27 cellular contexts compared by ENCODE assay signal in the genomic region with DNA sequence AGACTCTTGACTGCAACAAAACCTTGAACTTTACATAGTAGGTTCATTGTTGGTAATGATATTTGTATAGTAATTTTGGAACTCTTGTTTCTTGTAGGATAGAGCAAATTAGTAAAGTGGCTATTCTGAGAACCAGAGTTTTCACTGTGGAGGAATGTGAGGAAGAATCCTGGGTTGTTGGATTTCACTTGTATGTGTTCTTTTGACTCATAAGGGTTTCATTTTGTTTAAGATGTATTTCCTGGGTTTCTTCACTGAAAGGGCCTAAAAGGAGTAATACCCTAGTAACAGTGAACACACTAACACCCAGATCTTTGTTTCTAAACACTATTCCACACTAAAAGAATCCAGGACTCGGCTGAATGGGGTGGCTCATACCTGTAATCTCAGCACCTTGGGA.
"Had no signal": no experiment of that assay in that cellular context is flagged by ENCODE, and none has a peak within 500 bp of the region (broad histone marks: within the 10 kb centered on the region; RNA-seq: fewer than 3 reads in every experiment).

No MANE protein-coding gene starts in this region.

- H3K27me3 ChIP-seq: brain microvascular endothelial cell, SJCRH30 had no signal

- H3K4me1 ChIP-seq: SJCRH30 had no signal

- H3K27ac ChIP-seq: brain microvascular endothelial cell, SJCRH30, SK-N-MC had no signal

- H3K27ac Mint-ChIP-seq: activated CD4-positive, alpha-beta T cell treated with anti-CD3 and anti-CD28 coated beads, Interleukin-2, amount 10 ng/mL, durations not matched to agents 24 days and 14 days; activated CD8-positive, alpha-beta T cell treated with anti-CD3 and anti-CD28 coated beads for 36 hours; activated naive CD4-positive, alpha-beta T cell treated with anti-CD3 and anti-CD28 coated beads, Interleukin-2, amount 10 ng/mL, durations not matched to agents 7 days and 5 days; activated naive CD8-positive, alpha-beta T cell; activated naive CD8-positive, alpha-beta T cell treated with anti-CD3 and anti-CD28 coated beads, Interleukin-2, amount 50 U/mL, for 24 hours; activated T-cell treated with anti-CD3 and anti-CD28 coated beads, Interleukin-2, amount 50 U/mL, for 24 hours; activated T-helper 1 cell treated with anti-CD3 and anti-CD28 coated beads, Interleukin-12 subunit alpha, Interleukin-12 subunit beta, Interleukin-2, Interleukin-4 antibody, amounts not matched to agents 30 ng/mL and 10 ng/mL and 1 ng/mL, durations not matched to agents 14 hours and 24 hours and 36 hours; T-helper 2 cell treated with Interferon-gamma antibody and Interleukin-4, amounts not matched to agents 5 μg/mL and 100 μg/mL, for 36 hours had no signal

- H3K27me3 Mint-ChIP-seq: activated CD4-positive, alpha-beta T cell treated with anti-CD3 and anti-CD28 coated beads, Interleukin-2, amount 10 ng/mL, durations not matched to agents 24 days and 14 days; activated CD8-positive, alpha-beta T cell treated with anti-CD3 and anti-CD28 coated beads for 36 hours; activated naive CD4-positive, alpha-beta T cell treated with anti-CD3 and anti-CD28 coated beads, Interleukin-2, amount 10 ng/mL, durations not matched to agents 7 days and 5 days; activated naive CD8-positive, alpha-beta T cell; activated naive CD8-positive, alpha-beta T cell treated with anti-CD3 and anti-CD28 coated beads, Interleukin-2, amount 50 U/mL, for 24 hours; activated T-cell treated with anti-CD3 and anti-CD28 coated beads, Interleukin-2, amount 50 U/mL, for 24 hours; central memory CD8-positive, alpha-beta T cell had no signal

- FAIRE-seq: TTC549 had no signal

- H3K9me3 Mint-ChIP-seq: activated CD4-positive, alpha-beta T cell treated with anti-CD3 and anti-CD28 coated beads, Interleukin-2, amount 10 ng/mL, durations not matched to agents 24 days and 14 days; activated CD8-positive, alpha-beta T cell treated with anti-CD3 and anti-CD28 coated beads for 36 hours; activated naive CD4-positive, alpha-beta T cell treated with anti-CD3 and anti-CD28 coated beads, Interleukin-2, amount 10 ng/mL, durations not matched to agents 7 days and 5 days; activated naive CD8-positive, alpha-beta T cell treated with anti-CD3 and anti-CD28 coated beads, Interleukin-2, amount 50 U/mL, for 24 hours; activated T-cell treated with anti-CD3 and anti-CD28 coated beads, Interleukin-2, amount 50 U/mL, for 24 hours; activated T-helper 1 cell treated with anti-CD3 and anti-CD28 coated beads, Interleukin-12 subunit alpha, Interleukin-12 subunit beta, Interleukin-2, Interleukin-4 antibody, amounts not matched to agents 30 ng/mL and 10 ng/mL and 1 ng/mL, durations not matched to agents 14 hours and 24 hours and 36 hours; central memory CD8-positive, alpha-beta T cell; T-helper 2 cell treated with Interferon-gamma antibody and Interleukin-4, amounts not matched to agents 5 μg/mL and 100 μg/mL, for 36 hours had no signal

- DNase-seq: activated CD4-positive, alpha-beta T cell treated with anti-CD3 and anti-CD28 coated beads, Interleukin-2, amount 10 ng/mL, durations not matched to agents 24 days and 14 days; activated CD4-positive, alpha-beta T cell treated with anti-CD3 and anti-CD28 coated beads, Interleukin-2, amount 50 U/mL, for 4 hours; activated CD8-positive, alpha-beta T cell treated with anti-CD3 and anti-CD28 coated beads for 36 hours; activated effector memory CD4-positive, alpha-beta T cell treated with Interleukin-2 at 50 U/mL for 16 hours; activated naive CD4-positive, alpha-beta T cell treated with anti-CD3 and anti-CD28 coated beads, Interleukin-2, amount 10 ng/mL, durations not matched to agents 7 days and 5 days; activated naive CD8-positive, alpha-beta T cell treated with anti-CD3 and anti-CD28 coated beads, Interleukin-2, amount 50 U/mL, for 24 hours; activated T-cell treated with anti-CD3 and anti-CD28 coated beads, Interleukin-2, amount 50 U/mL, for 24 hours; anterior cingulate cortex; brain microvascular endothelial cell; Kasumi-1; MM.1S; MV-4-11; NCI-H1092; NCI-H1436 treated with DMSO at 0.1 percent for 48 hours; NCI-H1694 treated with DMSO at 0.1 percent for 48 hours; NCI-H2029; NCI-H345; NCI-H524 treated with DMSO at 0.1 percent for 48 hours; SHP77; SJCRH30 had no signal

- H3K4me3 Mint-ChIP-seq: activated CD4-positive, alpha-beta T cell treated with anti-CD3 and anti-CD28 coated beads, Interleukin-2, amount 10 ng/mL, durations not matched to agents 24 days and 14 days; activated CD8-positive, alpha-beta T cell treated with anti-CD3 and anti-CD28 coated beads for 36 hours; activated naive CD4-positive, alpha-beta T cell treated with anti-CD3 and anti-CD28 coated beads, Interleukin-2, amount 10 ng/mL, durations not matched to agents 7 days and 5 days; activated naive CD8-positive, alpha-beta T cell; activated naive CD8-positive, alpha-beta T cell treated with anti-CD3 and anti-CD28 coated beads, Interleukin-2, amount 50 U/mL, for 24 hours; activated T-cell treated with anti-CD3 and anti-CD28 coated beads, Interleukin-2, amount 50 U/mL, for 24 hours; activated T-helper 1 cell treated with anti-CD3 and anti-CD28 coated beads, Interleukin-12 subunit alpha, Interleukin-12 subunit beta, Interleukin-2, Interleukin-4 antibody, amounts not matched to agents 30 ng/mL and 10 ng/mL and 1 ng/mL, durations not matched to agents 14 hours and 24 hours and 36 hours; central memory CD8-positive, alpha-beta T cell; T-helper 2 cell treated with Interferon-gamma antibody and Interleukin-4, amounts not matched to agents 5 μg/mL and 100 μg/mL, for 36 hours had no signal

- H3K4me3 ChIP-seq: SJCRH30, SK-N-MC had no signal

- ATAC-seq: activated CD8-positive, alpha-beta T cell treated with anti-CD3 and anti-CD28 coated beads for 36 hours; activated naive CD8-positive, alpha-beta T cell treated with anti-CD3 and anti-CD28 coated beads, Interleukin-2, amount 50 U/mL, for 24 hours; Panc1 had no signal

- H3K9me3 ChIP-seq: SJCRH30 had no signal
